In the genomic region with DNA sequence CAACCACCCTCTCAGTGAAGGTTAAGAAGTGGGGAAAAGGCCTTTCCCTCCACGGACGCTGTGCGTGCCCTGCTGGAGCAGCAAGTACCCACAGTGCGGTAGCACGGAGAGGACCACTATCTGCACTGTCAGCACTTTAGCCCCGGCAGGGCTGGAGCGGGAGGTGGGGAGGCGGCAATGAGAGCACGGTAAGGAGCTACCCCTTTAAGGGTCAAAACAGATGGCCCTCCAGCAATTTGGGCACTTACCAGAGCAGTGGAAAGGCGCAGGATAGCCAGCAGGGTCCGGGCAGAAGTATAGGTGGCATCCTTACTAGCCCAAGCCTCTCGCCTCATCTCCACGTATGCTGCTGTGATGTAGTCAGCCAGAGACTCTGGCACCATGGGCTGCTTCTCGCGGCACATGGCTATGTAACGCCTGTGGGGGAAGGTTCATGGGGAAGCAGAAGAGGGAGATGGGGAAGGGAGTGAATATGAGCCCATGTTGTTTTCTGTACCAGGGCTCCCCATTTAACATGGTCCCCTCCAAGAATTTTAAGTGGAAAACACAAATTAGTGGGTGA, we compare ENCODE assay signal across 13 cellular contexts. TPM values are rescaled to one million over a fixed set of nuclear protein-coding genes. Genes with fewer than 3 reads are reported as not detected.
DNase-seq lines count a peak whose midpoint lies in the region; ATAC-seq and TF ChIP-seq lines count a peak whose summit lies in the region.
"Had no signal": no experiment of that assay in that cellular context is flagged by ENCODE, and none has a peak within 500 bp of the region (broad histone marks: within the 10 kb centered on the region; RNA-seq: fewer than 3 reads in every experiment).

No MANE protein-coding gene starts in this region.

- peaks cover 42% of the 10 kb centered on the region for H3K4me1 Mint-ChIP-seq in activated naive CD4-positive, alpha-beta T cell treated with anti-CD3 and anti-CD28 coated beads, Interleukin-2, amount 50 U/mL, for 24 hours
- peaks cover 48% of the 10 kb centered on the region for H3K4me1 Mint-ChIP-seq in activated naive CD4-positive, alpha-beta T cell treated with anti-CD3 and anti-CD28 coated beads, Interleukin-2, amount 10 ng/mL, durations not matched to agents 7 days and 5 days
- peaks cover 60% of the 10 kb centered on the region for H3K4me1 Mint-ChIP-seq in activated naive CD8-positive, alpha-beta T cell treated with anti-CD3 and anti-CD28 coated beads, Interleukin-2, amount 50 U/mL, for 24 hours
- peaks cover 61% of the 10 kb centered on the region for H3K4me1 Mint-ChIP-seq in stimulated activated effector memory CD8-positive, alpha-beta T cell treated with anti-CD3 and anti-CD28 coated beads, Interleukin-12 subunit alpha, Interleukin-12 subunit beta, amount 100 ng/mL, for 72 hours

- peak overlapping the region; percentile 23 for H3K27ac Mint-ChIP-seq in activated naive CD4-positive, alpha-beta T cell treated with anti-CD3 and anti-CD28 coated beads, Interleukin-2, amount 50 U/mL, for 24 hours
- no peak overlapping the region for H3K27ac Mint-ChIP-seq in activated naive CD4-positive, alpha-beta T cell treated with anti-CD3 and anti-CD28 coated beads, Interleukin-2, amount 10 ng/mL, durations not matched to agents 7 days and 5 days
- H3K27ac Mint-ChIP-seq in activated naive CD8-positive, alpha-beta T cell treated with anti-CD3 and anti-CD28 coated beads, Interleukin-2, amount 50 U/mL, for 24 hours, result peak overlapping the region; percentile 49
- H3K27ac Mint-ChIP-seq in stimulated activated effector memory CD8-positive, alpha-beta T cell treated with anti-CD3 and anti-CD28 coated beads, Interleukin-12 subunit alpha, Interleukin-12 subunit beta, amount 100 ng/mL, for 72 hours, result peak overlapping the region; percentile 67
- H3K27ac Mint-ChIP-seq: mesothelial cell of epicardium had no signal

- peaks cover 23% of the 10 kb centered on the region for H3K36me3 Mint-ChIP-seq in activated naive CD4-positive, alpha-beta T cell treated with anti-CD3 and anti-CD28 coated beads, Interleukin-2, amount 50 U/mL, for 24 hours
- H3K36me3 Mint-ChIP-seq in activated naive CD4-positive, alpha-beta T cell treated with anti-CD3 and anti-CD28 coated beads, Interleukin-2, amount 10 ng/mL, durations not matched to agents 7 days and 5 days, result peaks cover 87% of the 10 kb centered on the region
- H3K36me3 Mint-ChIP-seq in activated naive CD8-positive, alpha-beta T cell treated with anti-CD3 and anti-CD28 coated beads, Interleukin-2, amount 50 U/mL, for 24 hours (ENCODE audit: low read depth), result peaks cover 82% of the 10 kb centered on the region
- peaks cover 100% of the 10 kb centered on the region for H3K36me3 Mint-ChIP-seq in stimulated activated effector memory CD8-positive, alpha-beta T cell treated with anti-CD3 and anti-CD28 coated beads, Interleukin-12 subunit alpha, Interleukin-12 subunit beta, amount 100 ng/mL, for 72 hours

- H3K9me3 ChIP-seq in smooth muscle cell (replicated peaks; ENCODE audit: low read depth), result no peaks in the 10 kb centered on the region

- peaks cover 36% of the 10 kb centered on the region for H3F3A ChIP-seq in smooth muscle cell (ENCODE audit: low read depth)

- H3K27me3 Mint-ChIP-seq in activated naive CD4-positive, alpha-beta T cell treated with anti-CD3 and anti-CD28 coated beads, Interleukin-2, amount 50 U/mL, for 24 hours, result no peaks in the 10 kb centered on the region
- H3K27me3 Mint-ChIP-seq in activated naive CD4-positive, alpha-beta T cell treated with anti-CD3 and anti-CD28 coated beads, Interleukin-2, amount 10 ng/mL, durations not matched to agents 7 days and 5 days, result no peaks in the 10 kb centered on the region
- H3K27me3 Mint-ChIP-seq in activated naive CD8-positive, alpha-beta T cell treated with anti-CD3 and anti-CD28 coated beads, Interleukin-2, amount 50 U/mL, for 24 hours, result no peaks in the 10 kb centered on the region

- H3K4me3 Mint-ChIP-seq in activated naive CD4-positive, alpha-beta T cell treated with anti-CD3 and anti-CD28 coated beads, Interleukin-2, amount 50 U/mL, for 24 hours, result no peak overlapping the region
- H3K4me3 Mint-ChIP-seq in activated naive CD4-positive, alpha-beta T cell treated with anti-CD3 and anti-CD28 coated beads, Interleukin-2, amount 10 ng/mL, durations not matched to agents 7 days and 5 days, result no peak overlapping the region
- H3K4me3 Mint-ChIP-seq in activated naive CD8-positive, alpha-beta T cell treated with anti-CD3 and anti-CD28 coated beads, Interleukin-2, amount 50 U/mL, for 24 hours, result no peak overlapping the region
- H3K4me3 Mint-ChIP-seq in stimulated activated effector memory CD8-positive, alpha-beta T cell treated with anti-CD3 and anti-CD28 coated beads, Interleukin-12 subunit alpha, Interleukin-12 subunit beta, amount 100 ng/mL, for 72 hours, result no peak overlapping the region
- H3K4me3 Mint-ChIP-seq: mesothelial cell of epicardium had no signal

- H3K27ac ChIP-seq in smooth muscle cell (ENCODE audit: low read depth), result no peak overlapping the region
- H3K27ac ChIP-seq: HL-60 had no signal

- no peak overlapping the region for H2AFZ ChIP-seq in smooth muscle cell (ENCODE audit: low read depth)

- CTCF ChIA-PET in activated naive CD4-positive, alpha-beta T cell treated with anti-CD3 and anti-CD28 coated beads, Interleukin-2, amount 10 ng/mL, durations not matched to agents 7 days and 5 days (lab: Charles Lee), result no interaction called here

- DNase-seq in activated naive CD4-positive, alpha-beta T cell treated with anti-CD3 and anti-CD28 coated beads, Interleukin-2, amount 10 ng/mL, durations not matched to agents 7 days and 5 days, result no peak
- DNase-seq in activated naive CD8-positive, alpha-beta T cell treated with anti-CD3 and anti-CD28 coated beads, Interleukin-2, amount 50 U/mL, for 24 hours, result no peak
- DNase-seq in stimulated activated effector memory CD8-positive, alpha-beta T cell treated with anti-CD3 and anti-CD28 coated beads, Interleukin-12 subunit alpha, Interleukin-12 subunit beta, amount 100 ng/mL, for 72 hours (ENCODE audit: low spot score in 2 of 2), result no peak
- DNase-seq in SKM-1 (lab: John Stamatoyannopoulos, UW; ENCODE audit: unreplicated experiment) (no peak), smooth muscle cell (lab: John Stamatoyannopoulos, UW; ENCODE audit: unreplicated experiment) (no peak)
- DNase-seq: amniotic stem cell, DMS79, NCI-H1930, NCI-H82, SIG-M5 had no signal

- no peaks in the 10 kb centered on the region for H3K27me3 ChIP-seq in smooth muscle cell (ENCODE audit: low read depth)

- H3K9ac ChIP-seq in smooth muscle cell (ENCODE audit: low read depth), result no peak overlapping the region

- 95% methylated on average over 16 of the region's 16 CpGs for WGBS in smooth muscle cell (ENCODE audit: low lambda C conversion rate)

- peaks cover 9% of the 10 kb centered on the region for H3K4me1 ChIP-seq in smooth muscle cell (ENCODE audit: low read depth)

- H3K36me3 ChIP-seq in smooth muscle cell (ENCODE audit: low read depth), result peaks cover 18% of the 10 kb centered on the region

- TF ChIP-seq CTCF in smooth muscle cell (IDR thresholded peaks at IDR 0.05; ENCODE audit: borderline replicate concordance, insufficient read depth, poor library complexity, severe bottlenecking), result no peak

- no peak overlapping the region for H3K4me2 ChIP-seq in smooth muscle cell

- H3K4me3 ChIP-seq in smooth muscle cell, result no peak overlapping the region

- H3K9me3 Mint-ChIP-seq in activated naive CD4-positive, alpha-beta T cell treated with anti-CD3 and anti-CD28 coated beads, Interleukin-2, amount 50 U/mL, for 24 hours, result no peaks in the 10 kb centered on the region
- H3K9me3 Mint-ChIP-seq in activated naive CD4-positive, alpha-beta T cell treated with anti-CD3 and anti-CD28 coated beads, Interleukin-2, amount 10 ng/mL, durations not matched to agents 7 days and 5 days, result no peaks in the 10 kb centered on the region
- H3K9me3 Mint-ChIP-seq in activated naive CD8-positive, alpha-beta T cell treated with anti-CD3 and anti-CD28 coated beads, Interleukin-2, amount 50 U/mL, for 24 hours, result no peaks in the 10 kb centered on the region
- no peaks in the 10 kb centered on the region for H3K9me3 Mint-ChIP-seq in stimulated activated effector memory CD8-positive, alpha-beta T cell treated with anti-CD3 and anti-CD28 coated beads, Interleukin-12 subunit alpha, Interleukin-12 subunit beta, amount 100 ng/mL, for 72 hours
- H3K9me3 Mint-ChIP-seq: mesothelial cell of epicardium had no signal

- H3K79me2 ChIP-seq in smooth muscle cell (ENCODE audit: low read depth), result peaks cover 16% of the 10 kb centered on the region

- ATAC-seq in activated naive CD8-positive, alpha-beta T cell treated with anti-CD3 and anti-CD28 coated beads, Interleukin-2, amount 50 U/mL, for 24 hours, result no peak
- ATAC-seq in stimulated activated effector memory CD8-positive, alpha-beta T cell treated with anti-CD3 and anti-CD28 coated beads, Interleukin-12 subunit alpha, Interleukin-12 subunit beta, amount 100 ng/mL, for 72 hours, result no peak

- H4K20me1 ChIP-seq in smooth muscle cell (ENCODE audit: low read depth), result no peaks in the 10 kb centered on the region

RNA-seq across cellular contexts. Expression of a gene that starts 5.2 kb away (rescaled TPM):
- 71.9 and 107 TPM in 2 replicates for total RNA-seq in smooth muscle cell
- 251 and 259 TPM in 2 replicates for polyA plus RNA-seq in smooth muscle cell

RNA-seq across cellular contexts. Expression of a gene that starts 7.2 kb away (rescaled TPM):
- 36.4 and 47.6 TPM in 2 replicates for total RNA-seq in smooth muscle cell
- polyA plus RNA-seq in smooth muscle cell, result 56.9 and 59.7 TPM in 2 replicates

RNA-seq across cellular contexts. Expression of a gene that starts 7.4 kb away (rescaled TPM):
- total RNA-seq in smooth muscle cell, result 10.1 and 18.0 TPM in 2 replicates
- polyA plus RNA-seq in smooth muscle cell, result 16.9 and 17.7 TPM in 2 replicates

RNA-seq across cellular contexts. Expression of a gene that starts 12.5 kb away (rescaled TPM):
- 21.2 and 21.6 TPM in 2 replicates for total RNA-seq in smooth muscle cell
- polyA plus RNA-seq in smooth muscle cell, result 22.0 and 25.2 TPM in 2 replicates

RNA-seq across cellular contexts. Expression of a gene that starts 25.2 kb away (rescaled TPM):
- 26.6 and 61.0 TPM in 2 replicates for total RNA-seq in smooth muscle cell
- 78.0 and 83.9 TPM in 2 replicates for polyA plus RNA-seq in smooth muscle cell
